In the genomic region with DNA sequence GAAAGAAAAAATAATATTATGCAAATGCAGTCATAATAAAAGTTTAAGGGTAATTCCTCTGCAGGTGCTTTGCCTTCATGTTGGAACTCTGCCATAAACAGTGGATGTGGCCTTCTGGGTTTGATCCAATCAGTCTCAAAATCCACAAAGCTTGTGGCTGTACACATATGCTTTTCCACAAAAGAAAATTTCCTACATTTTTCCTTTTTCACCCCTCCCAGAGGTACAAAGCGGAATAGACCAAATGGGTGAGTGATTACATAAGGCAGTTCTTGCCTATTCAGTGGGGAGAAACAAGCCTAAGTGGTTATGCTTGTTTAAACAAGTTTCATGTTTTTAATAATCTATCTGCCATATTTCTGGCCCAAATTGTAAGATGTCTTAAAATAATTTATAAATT, we compare ENCODE assay signal across 23 cellular contexts. TPM values are rescaled to one million over a fixed set of nuclear protein-coding genes. Genes with fewer than 3 reads are reported as not detected.
"Had no signal": no experiment of that assay in that cellular context is flagged by ENCODE, and none has a peak within 500 bp of the region (broad histone marks: within the 10 kb centered on the region; RNA-seq: fewer than 3 reads in every experiment).

No MANE protein-coding gene starts in this region.

- H3K9me3 Mint-ChIP-seq: activated CD4-positive, alpha-beta T cell treated with anti-CD3 and anti-CD28 coated beads, Interleukin-2, amount 10 ng/mL, durations not matched to agents 24 days and 14 days; activated naive CD4-positive, alpha-beta T cell treated with anti-CD3 and anti-CD28 coated beads, Interleukin-2, amount 50 U/mL, for 72 hours; natural killer cell; stimulated activated naive B cell treated with anti-CD40 and anti-IgM and Interleukin-4, amounts not matched to agents 10 μg/mL and 1 μg/mL and 100 μg/mL, for 72 hours had no signal

- H3K27ac Mint-ChIP-seq: activated CD4-positive, alpha-beta T cell treated with anti-CD3 and anti-CD28 coated beads, Interleukin-2, amount 10 ng/mL, durations not matched to agents 24 days and 14 days; activated CD8-positive, alpha-beta T cell treated with anti-CD3 and anti-CD28 coated beads, Interleukin-2, amount 10 ng/mL, durations not matched to agents 7 days and 5 days; activated naive CD4-positive, alpha-beta T cell treated with anti-CD3 and anti-CD28 coated beads, Interleukin-2, amount 50 U/mL, for 72 hours; natural killer cell; stimulated activated naive B cell treated with anti-CD40 and anti-IgM and Interleukin-4, amounts not matched to agents 10 μg/mL and 1 μg/mL and 100 μg/mL, for 72 hours had no signal

- H3K4me1 Mint-ChIP-seq: activated CD4-positive, alpha-beta T cell treated with anti-CD3 and anti-CD28 coated beads, Interleukin-2, amount 10 ng/mL, durations not matched to agents 24 days and 14 days; natural killer cell had no signal

- H3K4me3 ChIP-seq: cardiac muscle cell, right atrium auricular region, tibial artery, uterus had no signal

- H3K36me3 ChIP-seq: cardiac muscle cell, right atrium auricular region, tibial artery, uterus had no signal

- H3K36me3 Mint-ChIP-seq: activated naive CD4-positive, alpha-beta T cell treated with anti-CD3 and anti-CD28 coated beads, Interleukin-2, amount 50 U/mL, for 72 hours; natural killer cell; stimulated activated naive B cell treated with anti-CD40 and anti-IgM and Interleukin-4, amounts not matched to agents 10 μg/mL and 1 μg/mL and 100 μg/mL, for 72 hours had no signal

- DNase-seq: activated CD4-positive, alpha-beta T cell treated with anti-CD3 and anti-CD28 coated beads, Interleukin-2, amount 10 ng/mL, durations not matched to agents 24 days and 14 days; activated CD4-positive, CD25-positive, alpha-beta regulatory T cell; activated CD8-positive, alpha-beta memory T cell treated with anti-CD3 and anti-CD28 coated beads, Interleukin-2, amount 50 U/mL, for 4 hours; activated CD8-positive, alpha-beta T cell treated with anti-CD3 and anti-CD28 coated beads, Interleukin-2, amount 10 ng/mL, durations not matched to agents 7 days and 5 days; activated gamma-delta T cell; activated T-cell treated with anti-CD3 and anti-CD28 coated beads, Interleukin-2, amount 50 U/mL, for 48 hours; erythroblast; hippocampal formation; mesenchymal stem cell; natural killer cell; stimulated activated CD4-positive, alpha-beta T cell treated with anti-CD3 and anti-CD28 coated beads, Interleukin-15, amount 100 ng/mL, for 24 hours; stimulated activated CD4-positive, alpha-beta T cell treated with anti-CD3 and anti-CD28 coated beads, Interleukin-4, amount 100 ng/mL, for 1 hour; stimulated activated naive B cell treated with anti-CD40 and anti-IgM and Interleukin-4, amounts not matched to agents 10 μg/mL and 1 μg/mL and 100 μg/mL, for 72 hours; tibial artery; uterus had no signal

- H3K4me1 ChIP-seq: right atrium auricular region, uterus had no signal

- ATAC-seq: activated CD8-positive, alpha-beta T cell treated with anti-CD3 and anti-CD28 coated beads, Interleukin-2, amount 10 ng/mL, durations not matched to agents 7 days and 5 days; activated naive CD4-positive, alpha-beta T cell treated with anti-CD3 and anti-CD28 coated beads, Interleukin-2, amount 50 U/mL, for 72 hours; natural killer cell had no signal

- H3K27me3 ChIP-seq: cardiac muscle cell, right atrium auricular region, tibial artery, uterus had no signal

- H3K9me3 ChIP-seq: right atrium auricular region, tibial artery, uterus had no signal

- H3K4me3 Mint-ChIP-seq: activated CD4-positive, alpha-beta T cell treated with anti-CD3 and anti-CD28 coated beads, Interleukin-2, amount 10 ng/mL, durations not matched to agents 24 days and 14 days; activated CD8-positive, alpha-beta T cell treated with anti-CD3 and anti-CD28 coated beads, Interleukin-2, amount 10 ng/mL, durations not matched to agents 7 days and 5 days; natural killer cell; stimulated activated naive B cell treated with anti-CD40 and anti-IgM and Interleukin-4, amounts not matched to agents 10 μg/mL and 1 μg/mL and 100 μg/mL, for 72 hours had no signal

- H3K27me3 Mint-ChIP-seq: stimulated activated naive B cell treated with anti-CD40 and anti-IgM and Interleukin-4, amounts not matched to agents 10 μg/mL and 1 μg/mL and 100 μg/mL, for 72 hours had no signal

- H3K27ac ChIP-seq: cardiac muscle cell, right atrium auricular region, tibial artery, uterus had no signal

RNA-seq across cellular contexts. Expression of a gene that starts 16.7 kb away (rescaled TPM):
- total RNA-seq: activated CD4-positive, alpha-beta T cell treated with anti-CD3 and anti-CD28 coated beads, Interleukin-2, amount 10 ng/mL, durations not matched to agents 24 days and 14 days; activated CD8-positive, alpha-beta T cell treated with anti-CD3 and anti-CD28 coated beads, Interleukin-2, amount 10 ng/mL, durations not matched to agents 7 days and 5 days; activated naive CD4-positive, alpha-beta T cell treated with anti-CD3 and anti-CD28 coated beads, Interleukin-2, amount 50 U/mL, for 72 hours; cardiac muscle cell had no signal
- polyA plus RNA-seq: cardiac muscle cell had no signal

RNA-seq across cellular contexts. Expression of a gene that starts 17.3 kb away (rescaled TPM):
- total RNA-seq: activated CD4-positive, alpha-beta T cell treated with anti-CD3 and anti-CD28 coated beads, Interleukin-2, amount 10 ng/mL, durations not matched to agents 24 days and 14 days; activated CD8-positive, alpha-beta T cell treated with anti-CD3 and anti-CD28 coated beads, Interleukin-2, amount 10 ng/mL, durations not matched to agents 7 days and 5 days; activated naive CD4-positive, alpha-beta T cell treated with anti-CD3 and anti-CD28 coated beads, Interleukin-2, amount 50 U/mL, for 72 hours; cardiac muscle cell; kidney epithelial cell had no signal
- polyA plus RNA-seq: cardiac muscle cell had no signal

RNA-seq across cellular contexts. Expression of a gene that starts 25.4 kb away (rescaled TPM):
- total RNA-seq: activated CD4-positive, alpha-beta T cell treated with anti-CD3 and anti-CD28 coated beads, Interleukin-2, amount 10 ng/mL, durations not matched to agents 24 days and 14 days; activated CD8-positive, alpha-beta T cell treated with anti-CD3 and anti-CD28 coated beads, Interleukin-2, amount 10 ng/mL, durations not matched to agents 7 days and 5 days; activated naive CD4-positive, alpha-beta T cell treated with anti-CD3 and anti-CD28 coated beads, Interleukin-2, amount 50 U/mL, for 72 hours; cardiac muscle cell; kidney epithelial cell; liver; natural killer cell; posterior vena cava; right atrium auricular region; skeletal muscle tissue; subcutaneous adipose tissue; uterus had no signal
- polyA plus RNA-seq: cardiac muscle cell, liver had no signal
